In the genomic region with DNA sequence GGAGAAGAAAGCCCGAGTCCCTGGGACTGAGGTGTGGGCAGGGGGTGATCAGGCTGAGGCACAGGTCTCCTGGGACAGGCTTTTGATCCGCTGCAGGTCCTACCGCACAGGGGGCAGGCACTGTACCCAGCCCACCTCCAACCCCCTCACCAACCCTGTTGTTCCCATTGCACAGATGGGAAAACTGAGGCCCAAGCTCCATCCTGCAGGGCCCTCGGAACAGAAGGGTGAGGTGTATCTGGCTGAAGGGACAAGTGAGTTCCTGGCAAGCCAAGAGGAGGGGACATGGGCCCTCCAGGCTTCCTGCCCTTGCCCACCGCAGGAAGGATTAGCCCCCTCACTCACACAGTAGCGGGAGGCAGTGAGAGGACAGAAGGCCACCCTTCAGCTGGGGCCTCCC, we compare ENCODE assay signal across 1 cellular context.
TF ChIP-seq lines count a peak whose summit lies in the region.

No MANE protein-coding gene starts in this region.

TF ChIP-seq in H1, 55 proteins besides CTCF, POLR2A, EP300 and RAD21:
- TF ChIP-seq KDM1A (IDR thresholded peaks at IDR 0.05; ENCODE audit: borderline replicate concordance, low read length) (peak; percentile 82; the same call in 1 of the 2 replicates), EZH2 (IDR thresholded peaks at IDR 0.05; ENCODE audit: low read depth, low read length, severe bottlenecking) (no peak), POU5F1 (IDR thresholded peaks at IDR 0.05; ENCODE audit: low read depth, low read length) (no peak)
TF ChIP-seq in H1: peak in this region for 1.
